ENCODE assay signal across 9 cellular contexts in the genomic region with DNA sequence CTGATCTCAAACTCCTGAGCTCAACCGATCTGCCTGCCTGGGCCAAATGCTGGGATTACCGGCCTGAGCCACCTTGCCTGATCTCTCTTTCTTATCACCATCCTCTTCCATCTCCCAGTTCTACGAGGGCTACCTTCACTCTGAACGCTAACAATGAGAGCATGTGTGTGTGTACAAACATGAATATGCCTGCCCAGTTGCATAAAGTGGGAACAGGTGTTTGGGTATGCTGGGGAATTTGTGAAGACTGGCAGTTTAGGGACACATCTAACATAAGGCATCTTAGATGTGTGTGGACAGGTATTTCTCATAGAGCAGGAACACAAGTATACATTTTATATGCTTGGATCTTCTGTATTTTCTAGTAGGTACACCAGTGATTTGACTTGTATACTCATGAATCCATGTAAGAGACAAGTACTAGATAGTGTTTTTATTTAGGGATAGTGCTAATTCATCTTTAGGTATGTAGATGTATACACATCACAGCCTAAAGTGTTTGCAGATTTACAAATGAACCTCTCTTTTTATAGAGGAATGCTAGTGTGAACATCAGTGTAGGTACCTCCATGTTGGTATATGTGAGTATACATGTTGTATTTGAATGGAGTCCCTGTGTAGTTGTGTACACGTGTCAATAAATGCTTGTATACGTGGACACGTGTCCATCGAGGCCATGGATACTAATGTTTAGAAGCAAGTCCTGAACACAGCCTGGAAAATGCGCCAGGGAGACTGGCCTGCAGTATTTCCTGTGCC. TPM values are rescaled to one million over a fixed set of nuclear protein-coding genes. Genes with fewer than 3 reads are reported as not detected.
DNase-seq lines count a peak whose midpoint lies in the region; TF ChIP-seq lines count a peak whose summit lies in the region.
"Had no signal": no experiment of that assay in that cellular context is flagged by ENCODE, and none has a peak within 500 bp of the region (broad histone marks: within the 10 kb centered on the region; RNA-seq: fewer than 3 reads in every experiment).

No MANE protein-coding gene starts in this region.

- H3K27me3 ChIP-seq in hepatocyte = peaks cover 96% of the 10 kb centered on the region
- peaks cover 54 to 100% (median 100%) of the 10 kb centered on the region in 3 donors for H3K27me3 ChIP-seq in stomach

- H3K27ac Mint-ChIP-seq in activated CD4-positive, alpha-beta T cell treated with anti-CD3 and anti-CD28 coated beads, Interleukin-2, amount 10 ng/mL, durations not matched to agents 24 days and 14 days = no peak overlapping the region

- H3K4me3 Mint-ChIP-seq in activated CD4-positive, alpha-beta T cell treated with anti-CD3 and anti-CD28 coated beads, Interleukin-2, amount 10 ng/mL, durations not matched to agents 24 days and 14 days = peak overlapping the region; percentile 61

- H3K27ac ChIP-seq in VCaP (peak overlapping the region; percentile 65; the same call in 1 of the 2 replicates), hepatocyte (no peak overlapping the region), stomach (no peak overlapping the region)

- TF ChIP-seq EP300 in stomach (IDR thresholded peaks at IDR 0.05) = no peak

- no peaks in the 10 kb centered on the region for H4K20me1 ChIP-seq in hepatocyte (ENCODE audit: insufficient read depth, poor library complexity, severe bottlenecking)

- H3K4me1 Mint-ChIP-seq in activated CD4-positive, alpha-beta T cell treated with anti-CD3 and anti-CD28 coated beads, Interleukin-2, amount 10 ng/mL, durations not matched to agents 24 days and 14 days = peaks cover 33% of the 10 kb centered on the region

- H3K36me3 ChIP-seq in hepatocyte (replicated peaks; ENCODE audit: insufficient read depth, low read depth) (no peaks in the 10 kb centered on the region), stomach (no peaks in the 10 kb centered on the region)

- H3K9me3 Mint-ChIP-seq in activated CD4-positive, alpha-beta T cell treated with anti-CD3 and anti-CD28 coated beads, Interleukin-2, amount 10 ng/mL, durations not matched to agents 24 days and 14 days = no peaks in the 10 kb centered on the region

- no peak for TF ChIP-seq POLR2A in stomach (IDR thresholded peaks at IDR 0.05)

- no peaks in the 10 kb centered on the region for H3K9me3 ChIP-seq in hepatocyte (ENCODE audit: low read depth)
- no peaks in the 10 kb centered on the region for H3K9me3 ChIP-seq in stomach

- no peak for DNase-seq in activated CD4-positive, alpha-beta T cell treated with anti-CD3 and anti-CD28 coated beads, Interleukin-2, amount 10 ng/mL, durations not matched to agents 24 days and 14 days
- DNase-seq in activated CD4-positive, alpha-beta T cell treated with anti-CD3 and anti-CD28 coated beads for 48 hours = no peak
- no peak for DNase-seq in hepatocyte (ENCODE audit: low spot score)
- DNase-seq in stomach = no peak
- no peak for DNase-seq in stimulated activated CD4-positive, alpha-beta T cell treated with anti-CD3 and anti-CD28 coated beads, Interleukin-4, amount 100 ng/mL, for 1 hour
- DNase-seq in NCI-H1930 (lab: John Stamatoyannopoulos, UW) = no peak
- no peak for DNase-seq in GDM1 (lab: John Stamatoyannopoulos, UW)
- DNase-seq: NCI-H2107 had no signal

- H3K4me3 ChIP-seq in hepatocyte = no peak overlapping the region
- peak overlapping the region; percentile 41 to 62 (median 48) for H3K4me3 ChIP-seq in stomach

- peaks cover 90% of the 10 kb centered on the region for H3K27me3 Mint-ChIP-seq in activated CD4-positive, alpha-beta T cell treated with anti-CD3 and anti-CD28 coated beads, Interleukin-2, amount 10 ng/mL, durations not matched to agents 24 days and 14 days

- no peak overlapping the region for H2AFZ ChIP-seq in hepatocyte

- H3K79me2 ChIP-seq in hepatocyte = no peaks in the 10 kb centered on the region

- H3K9me2 ChIP-seq in hepatocyte (replicated peaks; ENCODE audit: insufficient read depth) = no peaks in the 10 kb centered on the region

- TF ChIP-seq CTCF in VCaP (conservative IDR thresholded peaks at IDR 0.05) (no peak), hepatocyte (IDR thresholded peaks at IDR 0.05; ENCODE audit: poor library complexity) (no peak), stomach (IDR thresholded peaks at IDR 0.05) (no peak)

- peak overlapping the region; percentile 95 for H3K4me2 ChIP-seq in hepatocyte

- intact Hi-C loops in activated CD4-positive, alpha-beta T cell treated with anti-CD3 and anti-CD28 coated beads, Interleukin-2, amount 10 ng/mL, durations not matched to agents 24 days and 14 days (cut with micrococcal nuclease) = loop anchor here (1.0 to 10.0 kb wide), 4 partner anchors 27 to 1353 kb away; a partner anchor contains a TSS
- intact Hi-C loops in stomach (cut with DNase I; ENCODE audit: low total_unique reads) = no loop called here

- H3K4me1 ChIP-seq in hepatocyte (ENCODE audit: insufficient read depth) = peaks cover 40% of the 10 kb centered on the region
- H3K4me1 ChIP-seq in stomach = peaks cover 39 to 60% (median 53%) of the 10 kb centered on the region in 4 donors

- WGBS in hepatocyte (ENCODE audit: low lambda C conversion rate, missing lambda C conversion rate) = 23% methylated on average over 9 of the region's 9 CpGs
- 14 to 23% (median 19%) methylated on average over 9 of the region's 9 CpGs for WGBS in stomach, 5 donors

- H3K36me3 Mint-ChIP-seq in activated CD4-positive, alpha-beta T cell treated with anti-CD3 and anti-CD28 coated beads, Interleukin-2, amount 10 ng/mL, durations not matched to agents 24 days and 14 days (ENCODE audit: low read depth) = peaks cover 4% of the 10 kb centered on the region

RNA-seq across cellular contexts. Expression of a gene that starts 1.2 kb away (rescaled TPM):
- total RNA-seq in activated CD4-positive, alpha-beta T cell treated with anti-CD3 and anti-CD28 coated beads, Interleukin-2, amount 10 ng/mL, durations not matched to agents 24 days and 14 days = 0.21 TPM in 1 of 2 replicates, not detected in the other
- total RNA-seq in hepatocyte (0.17 and 0.32 TPM in 2 replicates), stomach (not detected)
- polyA plus RNA-seq in hepatocyte (1.4 and 3.7 TPM in 2 replicates), stomach (under 1 TPM in 2 of 3 donors, not detected in 1; 0.31 to 0.40 TPM)

RNA-seq across cellular contexts. Expression of a gene that starts 27.2 kb away (rescaled TPM):
- total RNA-seq in activated CD4-positive, alpha-beta T cell treated with anti-CD3 and anti-CD28 coated beads, Interleukin-2, amount 10 ng/mL, durations not matched to agents 24 days and 14 days = 0.12 TPM in 1 of 2 replicates, not detected in the other
- total RNA-seq in hepatocyte (0.37 and 0.88 TPM in 2 replicates), stomach (not detected)
- polyA plus RNA-seq in hepatocyte (0.55 and 1.1 TPM in 2 replicates), stomach (under 1 TPM in 1 of 3 donors, not detected in 2; 0.68 TPM)
